8 cellular contexts compared by ENCODE assay signal in the genomic region with DNA sequence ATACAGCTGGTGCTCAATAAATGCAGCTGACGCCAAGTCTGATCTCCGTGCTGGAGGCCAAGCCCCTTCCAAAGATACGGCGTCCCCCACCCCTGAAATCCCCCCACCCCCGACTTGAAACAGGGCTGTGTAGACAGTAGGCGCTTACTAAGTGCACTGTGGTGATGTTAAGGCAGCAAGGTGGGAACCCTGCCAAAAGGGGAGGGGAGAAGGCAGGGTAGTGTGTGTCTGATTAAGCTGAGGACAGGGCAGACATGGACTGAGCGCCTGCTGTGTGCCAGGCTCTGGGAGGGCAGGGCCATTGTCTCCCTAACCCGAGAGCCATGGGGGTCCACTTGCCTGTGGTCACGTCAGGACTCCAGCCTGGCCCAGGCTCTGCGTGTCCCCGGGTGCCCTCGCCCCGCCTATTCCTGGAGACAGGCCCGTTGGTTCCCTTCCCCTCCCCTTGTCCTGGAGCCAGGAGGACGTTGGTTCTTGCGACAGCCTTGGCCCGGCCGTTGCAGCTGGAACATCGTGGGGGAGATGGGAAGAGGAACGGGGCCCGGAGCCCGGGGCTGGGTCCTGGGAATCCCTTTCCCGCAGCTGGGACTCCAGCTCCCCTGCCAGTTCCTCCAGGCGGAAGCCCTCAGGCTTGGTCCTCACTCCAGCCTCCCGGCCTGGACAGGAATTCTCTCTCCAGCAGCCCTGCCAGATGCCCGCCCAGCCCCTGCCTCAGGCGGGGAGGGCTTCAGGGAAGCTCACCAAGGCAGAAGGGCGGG. TPM values are rescaled to one million over a fixed set of nuclear protein-coding genes. Genes with fewer than 3 reads are reported as not detected.
A peak's percentile ranks its signal among the peaks of the same experiment; 100 is the strongest.
DNase-seq lines count a peak whose midpoint lies in the region; ATAC-seq and TF ChIP-seq lines count a peak whose summit lies in the region.

No MANE protein-coding gene starts in this region.

- DNase-seq in AG09309 (ENCODE audit: low read depth) (peak; percentile 70), hypothalamus (lab: John Stamatoyannopoulos, UW) (peak in 28 of 51 donors; percentile 13 to 82 (median 44))
- no peak for DNase-seq in activated CD8-positive, alpha-beta memory T cell treated with anti-CD3 and anti-CD28 coated beads for 24 hours

- peak overlapping the region in 4 of 5 donors; percentile 26 to 69 (median 44) for H3K9ac ChIP-seq in subcutaneous abdominal adipose tissue (ENCODE audit: low read length in 5 of 5)

- WGBS in adipose tissue, 3 donors, result 14 to 19% (median 18%) methylated on average over 27 to 28 of the region's 28 CpGs

- peak; percentile 96 for TF ChIP-seq EP300 in Ishikawa (IDR thresholded peaks at IDR 0.05; ENCODE audit: borderline replicate concordance)

- H3K4me1 ChIP-seq in subcutaneous abdominal adipose tissue (ENCODE audit: control insufficient read depth in 5 of 5, insufficient read depth in 5 of 5, low read length in 5 of 5), result peaks cover 0 to 32% (median 22%) of the 10 kb centered on the region in 5 donors

- TF ChIP-seq RAD21 in Ishikawa (IDR thresholded peaks at IDR 0.05; ENCODE audit: low read depth), result peak; percentile 5; the same call in 1 of the 2 replicates

- no peak for TF ChIP-seq CTCF in AG09309 (IDR thresholded peaks at IDR 0.05; ENCODE audit: control insufficient read depth, insufficient read depth, low read depth, low read length, missing control alignments)

- no peak for ATAC-seq in GM21825 (IDR thresholded peaks at IDR 0.05; ENCODE audit: unreplicated experiment)
- ATAC-seq in HG03571 (IDR thresholded peaks at IDR 0.05; ENCODE audit: unreplicated experiment), result no peak

- peaks cover 2 to 10% (median 5%) of the 10 kb centered on the region in 5 donors for H3K27me3 ChIP-seq in subcutaneous abdominal adipose tissue (ENCODE audit: control insufficient read depth in 5 of 5, insufficient read depth in 4 of 5, low read length in 5 of 5)

- no peaks in the 10 kb centered on the region for H3K36me3 ChIP-seq in subcutaneous abdominal adipose tissue (ENCODE audit: control insufficient read depth in 5 of 5, insufficient read depth in 5 of 5, low read length in 5 of 5)

- H3K27ac ChIP-seq in adipose tissue (ENCODE audit: low read depth, low read length) (peak overlapping the region; percentile 65), subcutaneous abdominal adipose tissue (ENCODE audit: low read depth, low read length) (peak overlapping the region; percentile 41)

- H3K9me3 ChIP-seq in subcutaneous abdominal adipose tissue (ENCODE audit: control insufficient read depth in 5 of 5, low read length in 5 of 5), result no peaks in the 10 kb centered on the region

- H3K4me3 ChIP-seq in AG09309 (ENCODE audit: control insufficient read depth, low read depth, low read length) (no peak overlapping the region), subcutaneous abdominal adipose tissue (ENCODE audit: low read depth in 1 of 5, low read length in 5 of 5) (peak overlapping the region in 4 of 5 donors; percentile 8 to 38 (median 33))

TF ChIP-seq in Ishikawa, 13 proteins besides CTCF, POLR2A, EP300 and RAD21:
- TF ChIP-seq NFIC (IDR thresholded peaks at IDR 0.05) (peak; percentile 98), FOXM1 (IDR thresholded peaks at IDR 0.05; ENCODE audit: borderline replicate concordance, low read depth) (peak; percentile 74; the same call in 1 of the 2 replicates), TAF1 (IDR thresholded peaks at IDR 0.05; ENCODE audit: low read depth) (no peak), TCF12 (IDR thresholded peaks at IDR 0.05; ENCODE audit: low read depth) (peak; percentile 98), YY1 (IDR thresholded peaks at IDR 0.05; ENCODE audit: low read depth) (peak; percentile 68), CREB1 (IDR thresholded peaks at IDR 0.05; ENCODE audit: low read depth) (no peak), EGR1 (IDR thresholded peaks at IDR 0.05) (no peak), ZBTB7A (IDR thresholded peaks at IDR 0.05; ENCODE audit: low read depth) (peak; percentile 55; the same call in 1 of the 2 replicates), CEBPB (IDR thresholded peaks at IDR 0.05) (peak; percentile 92), TEAD4 (IDR thresholded peaks at IDR 0.05) (peak; percentile 85)
- TF ChIP-seq, protein P1, sequence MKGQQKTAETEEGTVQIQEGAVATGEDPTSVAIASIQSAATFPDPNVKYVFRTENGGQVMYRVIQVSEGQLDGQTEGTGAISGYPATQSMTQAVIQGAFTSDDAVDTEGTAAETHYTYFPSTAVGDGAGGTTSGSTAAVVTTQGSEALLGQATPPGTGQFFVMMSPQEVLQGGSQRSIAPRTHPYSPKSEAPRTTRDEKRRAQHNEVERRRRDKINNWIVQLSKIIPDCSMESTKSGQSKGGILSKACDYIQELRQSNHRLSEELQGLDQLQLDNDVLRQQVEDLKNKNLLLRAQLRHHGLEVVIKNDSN (IDR thresholded peaks at IDR 0.05), result no peak
- TF ChIP-seq, protein P2, sequence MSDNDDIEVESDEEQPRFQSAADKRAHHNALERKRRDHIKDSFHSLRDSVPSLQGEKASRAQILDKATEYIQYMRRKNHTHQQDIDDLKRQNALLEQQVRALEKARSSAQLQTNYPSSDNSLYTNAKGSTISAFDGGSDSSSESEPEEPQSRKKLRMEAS (IDR thresholded peaks at IDR 0.05), result peak; percentile 54

RNA-seq across cellular contexts. Expression of a gene that starts 1.7 kb away (rescaled TPM):
- polyA plus RNA-seq in adipose tissue, result 1 to 10 TPM in 2 of 3 donors, under 1 TPM in 1; 0.54 to 9.2 (median 2.4) TPM

RNA-seq across cellular contexts. Expression of a gene that starts 9.1 kb away (rescaled TPM):
- polyA plus RNA-seq in adipose tissue, result 1,000 to 10,000 TPM in 1 of 3 donors, 100 to 1,000 TPM in 2; 146 to 2,068 (median 706) TPM

RNA-seq across cellular contexts. Expression of a gene that starts 9.6 kb away (rescaled TPM):
- polyA plus RNA-seq in adipose tissue, result 1 to 10 TPM in 1 of 3 donors, under 1 TPM in 2; 0.07 to 2.8 (median 0.09) TPM

RNA-seq across cellular contexts. Expression of a gene that starts 22.8 kb away (rescaled TPM):
- polyA plus RNA-seq in adipose tissue, result 1 to 10 TPM in 1 of 3 donors, under 1 TPM in 2; 0.03 to 3.3 (median 0.13) TPM

RNA-seq across cellular contexts. Expression of a gene that starts 28.6 kb away (rescaled TPM):
- polyA plus RNA-seq in adipose tissue, result under 1 TPM in 1 of 3 donors, not detected in 2; 0.02 TPM
